In genomic region chr3:128619146-128619890, GRCh38 we compare ENCODE assay signal across 8 cellular contexts. TPM values are rescaled to one million over a fixed set of nuclear protein-coding genes. Genes with fewer than 3 reads are reported as not detected.
DNase-seq lines count a peak whose midpoint lies in the region; ATAC-seq and TF ChIP-seq lines count a peak whose summit lies in the region.

No MANE protein-coding gene starts in this region.

- H4K20me1 ChIP-seq in OCI-LY1 (ENCODE audit: insufficient read depth, low read length) = no peaks in the 10 kb centered on the region

- TF ChIP-seq CTCF in OCI-LY1 (IDR thresholded peaks at IDR 0.05; ENCODE audit: low read length) (no peak), coronary artery (IDR thresholded peaks at IDR 0.05) (no peak)

- H3F3A ChIP-seq in OCI-LY1 (ENCODE audit: insufficient read depth, low read length) = 0 out of 2 replicates have a peak, but pooled peaks cover 6% of the 10 kb centered on the region

- no peaks in the 10 kb centered on the region for H3K27me3 ChIP-seq in OCI-LY1 (ENCODE audit: insufficient read depth, low read length)

- peak overlapping the region; percentile 91; the same call in 1 of the 2 replicates for H3K4me2 ChIP-seq in OCI-LY1 (ENCODE audit: low read length)

- H3K27ac ChIP-seq in OCI-LY1 (ENCODE audit: low read depth, low read length, poor library complexity, severe bottlenecking) = peak overlapping the region; percentile 1
- no peak overlapping the region for H3K27ac ChIP-seq in coronary artery

- peak overlapping the region; percentile 82; the same call in 1 of the 2 replicates for H3K9ac ChIP-seq in OCI-LY1 (ENCODE audit: low read length)

- no peak overlapping the region for H2AFZ ChIP-seq in OCI-LY1 (ENCODE audit: low read length)

- H3K36me3 ChIP-seq in OCI-LY1 (ENCODE audit: insufficient read depth, low read length) = peaks cover 61% of the 10 kb centered on the region

- no peaks in the 10 kb centered on the region for H3K9me2 ChIP-seq in OCI-LY1 (ENCODE audit: low read depth, low read length)

- no peaks in the 10 kb centered on the region for H3K9me3 ChIP-seq in OCI-LY1 (ENCODE audit: low read length)

- no peak for ATAC-seq in GM21717 (IDR thresholded peaks at IDR 0.05; ENCODE audit: unreplicated experiment)
- ATAC-seq in HG03457 (IDR thresholded peaks at IDR 0.05; ENCODE audit: unreplicated experiment) = no peak
- no peak for ATAC-seq in GM19463 (IDR thresholded peaks at IDR 0.05; ENCODE audit: unreplicated experiment)

- H3K4me3 ChIP-seq in OCI-LY1 (ENCODE audit: low read depth, low read length, poor library complexity, severe bottlenecking) (peak overlapping the region; percentile 73), coronary artery (peak overlapping the region; percentile 97)

- peak; percentile 8 for DNase-seq in GF-D8 (lab: John Stamatoyannopoulos, UW)
- DNase-seq in coronary artery (ENCODE audit: low spot score) = no peak
- DNase-seq in posterior vena cava (ENCODE audit: low spot score) = peak; percentile 59
- no peak for DNase-seq in GM19240 (ENCODE audit: insufficient read length, low spot score)

- intact Hi-C loops in posterior vena cava (cut with DNase I) = loop anchor here (5.0 to 10.0 kb wide), 2 partner anchors 228 to 525 kb away; no protein-coding TSS in a partner anchor

- no peaks in the 10 kb centered on the region for H3K79me2 ChIP-seq in OCI-LY1 (ENCODE audit: insufficient read depth, low read length)

- peaks cover 25% of the 10 kb centered on the region for H3K4me1 ChIP-seq in OCI-LY1 (ENCODE audit: insufficient read depth, low read length, severe bottlenecking)

RNA-seq across cellular contexts. Expression of gene RPN1, which starts 31.3 kb away (rescaled TPM):
- total RNA-seq in posterior vena cava = 100 to 1,000 TPM; 144 to 155 TPM

Comparison
In these comparisons a context has a peak if more than half of its experiments do, and no peak if none do; other contexts are left out.
1. DNase-seq: peak in GF-D8 (single experiment) and posterior vena cava (single experiment); none in coronary artery (single experiment) and GM19240 (single experiment).